1 cellular context compared by ENCODE assay signal in genomic region chr19:48250290-48251025, GRCh38.
TF ChIP-seq lines count a peak whose summit lies in the region.

No MANE protein-coding gene starts in this region.

TF ChIP-seq in K562, 482 proteins besides CTCF, POLR2A, EP300 and RAD21 (continued from another document and continues in another):
- TF ChIP-seq HNRNPUL1 (IDR thresholded peaks at IDR 0.05; ENCODE audit: low read length) (no peak), IRF9 (tag; IDR thresholded peaks at IDR 0.05) (peak; percentile 73), BCLAF1 (IDR thresholded peaks at IDR 0.05; ENCODE audit: borderline replicate concordance in 1 of 2, control insufficient read depth in 1 of 2, low read depth in 2 of 2, low read length in 1 of 2) (no peak), MCM3 (IDR thresholded peaks at IDR 0.05) (no peak), COPS2 (conservative IDR thresholded peaks at IDR 0.05) (no peak), SMAD4 (CRISPR knock-in tag; conservative IDR thresholded peaks at IDR 0.05) (peak; percentile 77), SUPT5H (IDR thresholded peaks at IDR 0.05) (no peak), SMARCA4 (IDR thresholded peaks at IDR 0.05) (no peak), NFIC (IDR thresholded peaks at IDR 0.05) (no peak), E2F3 (CRISPR knock-in tag; IDR thresholded peaks at IDR 0.05) (no peak), ZNF408 (CRISPR knock-in tag; IDR thresholded peaks at IDR 0.05; ENCODE audit: low read depth) (no peak), ZFP91 (CRISPR knock-in tag; IDR thresholded peaks at IDR 0.05) (no peak), TSHZ1 (CRISPR knock-in tag; IDR thresholded peaks at IDR 0.05) (no peak), ZNF75A (CRISPR knock-in tag; IDR thresholded peaks at IDR 0.05) (no peak), ZNF212 (CRISPR knock-in tag; IDR thresholded peaks at IDR 0.05) (no peak), TEAD2 (tag; IDR thresholded peaks at IDR 0.05) (0 out of 2 replicates have a peak, but pooled peaks have one; percentile 26), CBX1 (IDR thresholded peaks at IDR 0.05; ENCODE audit: low read depth) (no peak), SMAD3 (CRISPR knock-in tag; conservative IDR thresholded peaks at IDR 0.05) (no peak), ZNF197 (CRISPR knock-in tag; IDR thresholded peaks at IDR 0.05; ENCODE audit: low read depth) (no peak), MIER1 (IDR thresholded peaks at IDR 0.05; ENCODE audit: low read depth) (no peak), ZBED1 (IDR thresholded peaks at IDR 0.05) (no peak), MBD2 (IDR thresholded peaks at IDR 0.05; ENCODE audit: borderline replicate concordance, low read depth) (no peak), CHD1 (IDR thresholded peaks at IDR 0.05; ENCODE audit: low read length) (no peak), SMARCC2 (IDR thresholded peaks at IDR 0.05; ENCODE audit: low read depth) (no peak), ESRRB (CRISPR knock-in tag; IDR thresholded peaks at IDR 0.05; ENCODE audit: borderline replicate concordance) (no peak), SFPQ (IDR thresholded peaks at IDR 0.05; ENCODE audit: low read depth, low read length) (no peak), PRMT5 (CRISPR knock-in tag; IDR thresholded peaks at IDR 0.05) (no peak), SAFB (IDR thresholded peaks at IDR 0.05; ENCODE audit: borderline replicate concordance, low read depth, low read length) (no peak), ATF6 (CRISPR knock-in tag; IDR thresholded peaks at IDR 0.05) (no peak), GTF2A2 (tag; IDR thresholded peaks at IDR 0.05) (peak; percentile 62), ZNF407 (IDR thresholded peaks at IDR 0.05; ENCODE audit: low read depth) (no peak), SRSF9 (IDR thresholded peaks at IDR 0.05; ENCODE audit: borderline replicate concordance, low read depth, low read length) (no peak), MBD1 (CRISPR knock-in tag; IDR thresholded peaks at IDR 0.05) (no peak)
